In genomic region chr18:38887671-38888020, GRCh38 we compare ENCODE assay signal across 30 cellular contexts.
"Had no signal": no experiment of that assay in that cellular context is flagged by ENCODE, and none has a peak within 500 bp of the region (broad histone marks: within the 10 kb centered on the region; RNA-seq: fewer than 3 reads in every experiment).

No MANE protein-coding gene starts in this region.

- H3K4me1 ChIP-seq: adrenal gland, body of pancreas, breast epithelium had no signal

- H3K27me3 ChIP-seq: adrenal gland, body of pancreas, brain microvascular endothelial cell, breast epithelium had no signal

- DNase-seq: activated B cell treated with CpG ODN at 0.5 μM for 24 hours; activated CD4-positive, alpha-beta memory T cell treated with anti-CD3 and anti-CD28 coated beads for 36 hours; activated CD4-positive, alpha-beta T cell treated with anti-CD3 and anti-CD28 coated beads for 4 hours; activated CD4-positive, alpha-beta T cell treated with anti-CD3 and anti-CD28 coated beads, Interleukin-2, amount 10 ng/mL, durations not matched to agents 24 days and 14 days; activated CD4-positive, alpha-beta T cell treated with anti-CD3 and anti-CD28 coated beads, Interleukin-2, amount 50 U/mL, for 1 hour; activated CD4-positive, alpha-beta T cell treated with anti-CD3 and anti-CD28 coated beads, Interleukin-2, amount 50 U/mL, for 4 hours; activated CD4-positive, CD25-positive, alpha-beta regulatory T cell treated with anti-CD3 and anti-CD28 coated beads, Interleukin-2, amount 50 U/mL, for 72 hours; activated CD8-positive, alpha-beta memory T cell treated with anti-CD3 and anti-CD28 coated beads, Interleukin-2, amount 50 U/mL, for 4 hours; activated CD8-positive, alpha-beta T cell treated with anti-CD3 and anti-CD28 coated beads for 36 hours; activated effector memory CD4-positive, alpha-beta T cell treated with anti-CD3 and anti-CD28 coated beads, Interleukin-2, amount 50 U/mL, for 16 hours; activated gamma-delta T cell treated with Interleukin-2 at 50 U/mL for 16 hours; activated naive CD4-positive, alpha-beta T cell; activated naive CD4-positive, alpha-beta T cell treated with anti-CD3 and anti-CD28 coated beads for 36 hours; activated naive CD4-positive, alpha-beta T cell treated with anti-CD3 and anti-CD28 coated beads, Interleukin-2, amount 50 U/mL, for 16 hours; activated naive CD8-positive, alpha-beta T cell treated with anti-CD3 and anti-CD28 coated beads for 36 hours; activated T-cell treated with anti-CD3 and anti-CD28 coated beads for 4 hours; activated T-cell treated with anti-CD3 and anti-CD28 coated beads, Interleukin-2, amount 50 U/mL, for 1 hour; activated T-cell treated with anti-CD3 and anti-CD28 coated beads, Interleukin-2, amount 50 U/mL, for 4 hours; activated T-cell treated with anti-CD3 and anti-CD28 coated beads, Interleukin-2, amount 50 U/mL, for 72 hours; adrenal gland; amniotic stem cell; aorta; body of pancreas; brain microvascular endothelial cell; central memory CD4-positive, alpha-beta T cell; T-helper 2 cell; T-helper 9 cell had no signal

- H3K9me3 ChIP-seq: adrenal gland, body of pancreas, breast epithelium had no signal

- H3K36me3 ChIP-seq: adrenal gland, brain microvascular endothelial cell, breast epithelium had no signal

- H3K4me3 ChIP-seq: adrenal gland, body of pancreas, breast epithelium had no signal

- ATAC-seq: activated CD8-positive, alpha-beta T cell treated with anti-CD3 and anti-CD28 coated beads for 36 hours; activated naive CD4-positive, alpha-beta T cell treated with anti-CD3 and anti-CD28 coated beads, Interleukin-2, amount 50 U/mL, for 72 hours; activated T-cell treated with anti-CD3 and anti-CD28 coated beads, Interleukin-2, amount 50 U/mL, for 4 hours; activated T-cell treated with anti-CD3 and anti-CD28 coated beads, Interleukin-2, amount 50 U/mL, for 72 hours; activated T-helper 17 cell treated with anti-CD3 and anti-CD28 coated beads, Interleukin-2, amount 50 U/mL, for 72 hours; body of pancreas had no signal
